Comparison of ENCODE assay signal across 9 cellular contexts in the genomic region with DNA sequence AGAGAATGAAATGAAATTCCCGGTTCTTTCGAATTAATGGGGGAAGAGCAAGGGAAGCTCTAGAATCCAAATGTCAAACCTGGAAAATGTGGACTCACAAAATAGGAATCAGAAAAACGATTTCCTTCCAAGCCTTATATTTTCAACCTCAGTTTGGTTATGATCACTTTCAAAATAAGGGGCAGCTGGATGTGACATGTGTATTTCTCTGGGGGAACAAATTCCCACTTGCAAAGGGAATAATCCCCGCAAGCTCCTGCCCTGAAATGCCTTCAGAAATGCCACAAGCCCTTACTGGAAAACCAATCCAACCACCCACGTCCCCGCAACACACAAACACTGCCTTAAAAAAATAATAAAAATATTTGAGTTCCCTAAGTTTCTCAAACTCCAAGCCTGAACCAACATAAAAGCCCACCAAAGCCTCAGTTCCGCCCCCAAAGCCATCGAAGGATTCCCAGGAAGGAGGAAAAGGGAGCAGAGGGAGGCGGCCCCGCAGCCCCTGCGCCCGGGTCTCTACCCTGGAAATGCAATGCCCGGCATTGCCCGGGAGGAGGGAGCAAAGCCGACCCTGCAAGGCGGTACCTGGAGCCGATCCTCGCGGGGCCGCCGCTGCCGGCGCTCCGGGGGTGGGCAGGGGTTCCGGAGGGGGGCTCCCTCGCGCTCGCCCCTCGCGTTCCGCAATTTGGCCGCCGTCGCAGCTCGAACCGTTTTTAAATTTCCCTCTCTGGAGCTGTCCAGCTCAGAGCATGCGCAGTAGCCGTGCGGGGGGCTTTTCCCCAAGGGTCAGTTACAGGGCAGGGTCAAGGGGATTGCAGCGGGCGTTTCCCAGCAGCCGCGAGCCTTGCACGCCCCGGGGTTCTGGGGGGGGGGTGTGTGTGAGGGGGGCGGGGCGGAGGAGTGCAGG. TPM values are rescaled to one million over a fixed set of nuclear protein-coding genes. Genes with fewer than 3 reads are reported as not detected.
A peak's percentile ranks its signal among the peaks of the same experiment; 100 is the strongest.
DNase-seq lines count a peak whose midpoint lies in the region; TF ChIP-seq lines count a peak whose summit lies in the region.
"Had no signal": no experiment of that assay in that cellular context is flagged by ENCODE, and none has a peak within 500 bp of the region (broad histone marks: within the 10 kb centered on the region; RNA-seq: fewer than 3 reads in every experiment).

A gene with protein sequence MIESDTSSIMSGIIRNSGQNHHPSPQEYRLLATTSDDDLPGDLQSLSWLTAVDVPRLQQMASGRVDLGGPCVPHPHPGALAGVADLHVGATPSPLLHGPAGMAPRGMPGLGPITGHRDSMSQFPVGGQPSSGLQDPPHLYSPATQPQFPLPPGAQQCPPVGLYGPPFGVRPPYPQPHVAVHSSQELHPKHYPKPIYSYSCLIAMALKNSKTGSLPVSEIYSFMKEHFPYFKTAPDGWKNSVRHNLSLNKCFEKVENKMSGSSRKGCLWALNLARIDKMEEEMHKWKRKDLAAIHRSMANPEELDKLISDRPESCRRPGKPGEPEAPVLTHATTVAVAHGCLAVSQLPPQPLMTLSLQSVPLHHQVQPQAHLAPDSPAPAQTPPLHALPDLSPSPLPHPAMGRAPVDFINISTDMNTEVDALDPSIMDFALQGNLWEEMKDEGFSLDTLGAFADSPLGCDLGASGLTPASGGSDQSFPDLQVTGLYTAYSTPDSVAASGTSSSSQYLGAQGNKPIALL (minus strand): TSS at position 751 of the 907 bp plus-strand sequence. CDS start 963 bp downstream, outside the sequence.

- H3K36me3 ChIP-seq in SU-DHL-6 (ENCODE audit: low read length), result no peaks in the 10 kb centered on the region
- H3K36me3 ChIP-seq in suprapubic skin, result no peaks in the 10 kb centered on the region

- peaks cover 15% of the 10 kb centered on the region for H3K4me1 ChIP-seq in suprapubic skin

- peaks cover 8% of the 10 kb centered on the region for H3K4me1 Mint-ChIP-seq in activated CD4-positive, alpha-beta T cell treated with anti-CD3 and anti-CD28 coated beads, Interleukin-2, amount 10 ng/mL, durations not matched to agents 24 days and 14 days

- peaks cover 14% of the 10 kb centered on the region for H3F3A ChIP-seq in SU-DHL-6 (ENCODE audit: insufficient read depth)

- H3K4me3 ChIP-seq in SU-DHL-6 (ENCODE audit: insufficient read depth, low read length, poor library complexity, severe bottlenecking), result peak within 1 kb of the TSS; percentile 83
- H3K4me3 ChIP-seq in suprapubic skin, result peak within 1 kb of the TSS; percentile 57

- H3K27ac Mint-ChIP-seq in activated CD4-positive, alpha-beta T cell treated with anti-CD3 and anti-CD28 coated beads, Interleukin-2, amount 10 ng/mL, durations not matched to agents 24 days and 14 days, result no peak within 1 kb of the TSS

- no peak for TF ChIP-seq POLR2A in suprapubic skin (IDR thresholded peaks at IDR 0.05)

- H3K9me2 ChIP-seq in SU-DHL-6 (replicated peaks; ENCODE audit: insufficient read depth, low read length), result no peaks in the 10 kb centered on the region

- no peaks in the 10 kb centered on the region for H3K27me3 ChIP-seq in SU-DHL-6 (ENCODE audit: low read length)
- H3K27me3 ChIP-seq in suprapubic skin, result peaks cover 48% of the 10 kb centered on the region

- H2AFZ ChIP-seq in SU-DHL-6 (ENCODE audit: low read depth, low read length, severe bottlenecking), result peak within 1 kb of the TSS; percentile 98

- no peak for DNase-seq in activated CD4-positive, alpha-beta T cell treated with anti-CD3 and anti-CD28 coated beads, Interleukin-2, amount 10 ng/mL, durations not matched to agents 24 days and 14 days
- no peak for DNase-seq in activated CD4-positive, alpha-beta T cell treated with anti-CD3 and anti-CD28 coated beads, Interleukin-2, amount 50 U/mL, for 48 hours
- DNase-seq in iPS-NIHi7 (ENCODE audit: extremely low spot score) (peak; percentile 76), suprapubic skin (ENCODE audit: low spot score in 2 of 2) (no peak), posterior vena cava (ENCODE audit: low spot score) (no peak), NCI-H510A treated with DMSO at 0.1 percent for 48 hours (lab: John Stamatoyannopoulos, UW) (no peak), glomerular visceral epithelial cell (ENCODE audit: extremely low spot score) (no peak)

- H3K79me2 ChIP-seq in SU-DHL-6 (ENCODE audit: insufficient read depth, low read length), result no peaks in the 10 kb centered on the region

- 13% methylated on average over 33 of the region's 47 CpGs for WGBS in suprapubic skin

- H3K27ac ChIP-seq in SU-DHL-6 (ENCODE audit: low read depth, low read length) (peak within 1 kb of the TSS; percentile 62), suprapubic skin (no peak within 1 kb of the TSS)

- H4K20me1 ChIP-seq in SU-DHL-6 (ENCODE audit: low read depth, low read length), result no peaks in the 10 kb centered on the region

- H3K9ac ChIP-seq in SU-DHL-6 (ENCODE audit: low read length), result peak within 1 kb of the TSS; percentile 87

- intact Hi-C loops in activated CD4-positive, alpha-beta T cell treated with anti-CD3 and anti-CD28 coated beads, Interleukin-2, amount 10 ng/mL, durations not matched to agents 24 days and 14 days (cut with micrococcal nuclease), result no loop called here
- intact Hi-C loops in posterior vena cava (cut with DNase I), result no loop called here

- H3K4me3 Mint-ChIP-seq in activated CD4-positive, alpha-beta T cell treated with anti-CD3 and anti-CD28 coated beads, Interleukin-2, amount 10 ng/mL, durations not matched to agents 24 days and 14 days, result peak within 1 kb of the TSS; percentile 79

- no peak for TF ChIP-seq CTCF in SU-DHL-6 (IDR thresholded peaks at IDR 0.05; ENCODE audit: insufficient read depth, low read length, poor library complexity, severe bottlenecking)
- TF ChIP-seq CTCF in suprapubic skin (IDR thresholded peaks at IDR 0.05), result no peak

- no peaks in the 10 kb centered on the region for H3K36me3 Mint-ChIP-seq in activated CD4-positive, alpha-beta T cell treated with anti-CD3 and anti-CD28 coated beads, Interleukin-2, amount 10 ng/mL, durations not matched to agents 24 days and 14 days (ENCODE audit: low read depth)

- H3K9me3 ChIP-seq in SU-DHL-6 (ENCODE audit: insufficient read depth, low read length) (no peaks in the 10 kb centered on the region), suprapubic skin (no peaks in the 10 kb centered on the region)

- H3K4me2 ChIP-seq in SU-DHL-6 (ENCODE audit: low read depth, low read length, poor library complexity, severe bottlenecking), result peak within 1 kb of the TSS; percentile 93

- TF ChIP-seq EP300 in suprapubic skin (IDR thresholded peaks at IDR 0.05), result no peak

- H3K27me3 Mint-ChIP-seq in activated CD4-positive, alpha-beta T cell treated with anti-CD3 and anti-CD28 coated beads, Interleukin-2, amount 10 ng/mL, durations not matched to agents 24 days and 14 days, result peaks cover 66% of the 10 kb centered on the region

- H3K9me3 Mint-ChIP-seq in activated CD4-positive, alpha-beta T cell treated with anti-CD3 and anti-CD28 coated beads, Interleukin-2, amount 10 ng/mL, durations not matched to agents 24 days and 14 days, result no peaks in the 10 kb centered on the region

RNA-seq across cellular contexts. Expression of the gene that starts here (rescaled TPM):
- total RNA-seq in activated CD4-positive, alpha-beta T cell treated with anti-CD3 and anti-CD28 coated beads, Interleukin-2, amount 10 ng/mL, durations not matched to agents 24 days and 14 days, result not detected in 2 replicates
- not detected for total RNA-seq in suprapubic skin
- total RNA-seq in posterior vena cava, result not detected
- total RNA-seq: mononuclear cell had no signal
